18 cellular contexts compared by ENCODE assay signal in genomic region chr4:52091811-52092210, GRCh38. TPM values are rescaled to one million over a fixed set of nuclear protein-coding genes. Genes with fewer than 3 reads are reported as not detected.
DNase-seq lines count a peak whose midpoint lies in the region; ATAC-seq and TF ChIP-seq lines count a peak whose summit lies in the region.
"Had no signal": no experiment of that assay in that cellular context is flagged by ENCODE, and none has a peak within 500 bp of the region (broad histone marks: within the 10 kb centered on the region; RNA-seq: fewer than 3 reads in every experiment).

No MANE protein-coding gene starts in this region.

- peaks cover 6% of the 10 kb centered on the region for H3K27me3 Mint-ChIP-seq in activated CD8-positive, alpha-beta T cell treated with anti-CD3 and anti-CD28 coated beads for 36 hours
- H3K27me3 Mint-ChIP-seq: activated CD4-positive, alpha-beta T cell treated with anti-CD3 and anti-CD28 coated beads, Interleukin-2, amount 10 ng/mL, durations not matched to agents 24 days and 14 days had no signal

- H3K27ac ChIP-seq in PC-3 (ENCODE audit: low read length) (0 out of 2 replicates have a peak overlapping the region, but pooled peaks have one; percentile 9), parathyroid adenoma (no peak overlapping the region)
- H3K27ac ChIP-seq: brain microvascular endothelial cell, sigmoid colon, SJSA1 had no signal

- H3K9me3 Mint-ChIP-seq in activated CD8-positive, alpha-beta T cell treated with anti-CD3 and anti-CD28 coated beads for 36 hours, result no peaks in the 10 kb centered on the region
- H3K9me3 Mint-ChIP-seq: activated naive CD8-positive, alpha-beta T cell treated with anti-CD3 and anti-CD28 coated beads for 36 hours had no signal

- CTCF ChIA-PET in PC-3 (lab: Charles Lee), result interaction anchor here (0.6 kb wide), 1 partner anchor 1234 kb away, joined by 3 read pairs; no protein-coding TSS in a partner anchor
- CTCF ChIA-PET in activated CD8-positive, alpha-beta T cell treated with anti-CD3 and anti-CD28 coated beads for 36 hours (lab: Charles Lee), result no interaction called here

- H3F3A ChIP-seq in PC-3 (ENCODE audit: low read length, unreplicated experiment), result no peaks in the 10 kb centered on the region

- no TSS peak for BruUV-seq in PC-3 (replicated peaks; lab: Mats Ljungman, UMichigan)

- H3K4me1 Mint-ChIP-seq in activated CD8-positive, alpha-beta T cell treated with anti-CD3 and anti-CD28 coated beads for 36 hours (ENCODE audit: low read depth), result no peaks in the 10 kb centered on the region
- H3K4me1 Mint-ChIP-seq: activated CD4-positive, alpha-beta T cell treated with anti-CD3 and anti-CD28 coated beads, Interleukin-2, amount 10 ng/mL, durations not matched to agents 24 days and 14 days; activated naive CD8-positive, alpha-beta T cell treated with anti-CD3 and anti-CD28 coated beads for 36 hours; T-helper 17 cell had no signal

- H3K4me3 Mint-ChIP-seq in activated CD8-positive, alpha-beta T cell treated with anti-CD3 and anti-CD28 coated beads for 36 hours, result no peak overlapping the region
- H3K4me3 Mint-ChIP-seq: activated CD4-positive, alpha-beta T cell treated with anti-CD3 and anti-CD28 coated beads, Interleukin-2, amount 10 ng/mL, durations not matched to agents 24 days and 14 days; activated naive CD8-positive, alpha-beta T cell treated with anti-CD3 and anti-CD28 coated beads for 36 hours; T-helper 17 cell had no signal

- no peak overlapping the region for H3K27ac Mint-ChIP-seq in activated CD8-positive, alpha-beta T cell treated with anti-CD3 and anti-CD28 coated beads for 36 hours
- H3K27ac Mint-ChIP-seq: activated CD4-positive, alpha-beta T cell treated with anti-CD3 and anti-CD28 coated beads, Interleukin-2, amount 10 ng/mL, durations not matched to agents 24 days and 14 days; activated naive CD8-positive, alpha-beta T cell treated with anti-CD3 and anti-CD28 coated beads for 36 hours; T-helper 17 cell had no signal

- no peaks in the 10 kb centered on the region for H3K27me3 ChIP-seq in PC-3 (ENCODE audit: low read length)
- no peaks in the 10 kb centered on the region for H3K27me3 ChIP-seq in parathyroid adenoma (ENCODE audit: control insufficient read depth, insufficient read depth, low read length)
- H3K27me3 ChIP-seq in BE2C, result no peaks in the 10 kb centered on the region
- H3K27me3 ChIP-seq: brain microvascular endothelial cell, sigmoid colon, SJSA1 had no signal

- POLR2A ChIA-PET in PC-3 (lab: Charles Lee; ENCODE audit: unreplicated experiment), result interaction anchor here (0.5 kb wide), 1 partner anchor 55 kb away, joined by 3 read pairs; no protein-coding TSS in a partner anchor
- POLR2A ChIA-PET in activated CD8-positive, alpha-beta T cell treated with anti-CD3 and anti-CD28 coated beads for 36 hours (lab: Charles Lee), result no interaction called here

- H3K36me3 ChIP-seq in PC-3 (ENCODE audit: low read depth, low read length), result no peaks in the 10 kb centered on the region
- H3K36me3 ChIP-seq in parathyroid adenoma (ENCODE audit: control insufficient read depth, insufficient read depth, low read length), result no peaks in the 10 kb centered on the region
- H3K36me3 ChIP-seq in BE2C, result no peaks in the 10 kb centered on the region
- H3K36me3 ChIP-seq: brain microvascular endothelial cell, sigmoid colon, SJSA1 had no signal

- intact Hi-C loops in PC-3 (cut with micrococcal nuclease) (loop anchor here (2.0 to 10.0 kb wide), 2 partner anchors 53 to 197 kb away; partner anchors contain the start of gene SGCB), posterior vena cava (cut with DNase I) (no loop called here)
- intact Hi-C loops in activated CD8-positive, alpha-beta T cell treated with anti-CD3 and anti-CD28 coated beads for 36 hours (cut with micrococcal nuclease), result no loop called here

- no peaks in the 10 kb centered on the region for H3K36me3 Mint-ChIP-seq in activated CD8-positive, alpha-beta T cell treated with anti-CD3 and anti-CD28 coated beads for 36 hours (ENCODE audit: low read depth)
- H3K36me3 Mint-ChIP-seq: activated naive CD8-positive, alpha-beta T cell treated with anti-CD3 and anti-CD28 coated beads for 36 hours had no signal

- DNase-seq in ELR (ENCODE audit: low read depth), result peak; percentile 2
- peak; percentile 90 for DNase-seq in PC-3
- peak; percentile 84 for DNase-seq in fibroblast of peridontal ligament (ENCODE audit: extremely low read depth)
- DNase-seq in BE2C, result no peak
- no peak for DNase-seq in activated CD8-positive, alpha-beta T cell treated with anti-CD3 and anti-CD28 coated beads for 36 hours
- DNase-seq in posterior vena cava (ENCODE audit: low spot score), result no peak
- DNase-seq: activated CD4-positive, alpha-beta T cell treated with anti-CD3 and anti-CD28 coated beads, Interleukin-2, amount 10 ng/mL, durations not matched to agents 24 days and 14 days; activated naive CD8-positive, alpha-beta T cell treated with anti-CD3 and anti-CD28 coated beads for 36 hours; brain microvascular endothelial cell; GDM1; hypothalamus; NCI-H2171; NCI-H526 treated with DMSO at 0.1 percent for 48 hours; sigmoid colon; stimulated activated naive CD4-positive, alpha-beta T cell; T-helper 17 cell had no signal

- peaks cover 32% of the 10 kb centered on the region for H3K4me1 ChIP-seq in PC-3 (ENCODE audit: insufficient read depth, low read length)
- peaks cover 3% of the 10 kb centered on the region for H3K4me1 ChIP-seq in parathyroid adenoma
- peaks cover 18% of the 10 kb centered on the region for H3K4me1 ChIP-seq in BE2C
- H3K4me1 ChIP-seq: sigmoid colon, SJSA1 had no signal

- TF ChIP-seq CTCF in PC-3 (conservative IDR thresholded peaks at IDR 0.05; ENCODE audit: low read depth, low read length) (no peak), parathyroid adenoma (IDR thresholded peaks at IDR 0.05) (no peak), BE2C (IDR thresholded peaks at IDR 0.05; ENCODE audit: low read depth, low read length) (no peak)
- no peak for TF ChIP-seq CTCF in activated CD8-positive, alpha-beta T cell treated with anti-CD3 and anti-CD28 coated beads for 36 hours (IDR thresholded peaks at IDR 0.05)

- H2AFZ ChIP-seq in PC-3 (ENCODE audit: low read length) (peak overlapping the region; percentile 50), parathyroid adenoma (peak overlapping the region; percentile 34)

- H3K9me2 ChIP-seq in PC-3 (replicated peaks; ENCODE audit: low read length), result 0 out of 2 replicates have a peak, but pooled peaks cover 3% of the 10 kb centered on the region

- peak; percentile 99 for ATAC-seq in PC-3
- no peak for ATAC-seq in activated CD8-positive, alpha-beta T cell treated with anti-CD3 and anti-CD28 coated beads for 36 hours
- ATAC-seq: T-helper 17 cell had no signal

- H3K79me2 ChIP-seq in PC-3 (ENCODE audit: low read length) (no peaks in the 10 kb centered on the region), parathyroid adenoma (no peaks in the 10 kb centered on the region)

- H3K9ac ChIP-seq in PC-3 (ENCODE audit: low read length) (no peak overlapping the region), parathyroid adenoma (no peak overlapping the region)

- H3K9me3 ChIP-seq in PC-3 (ENCODE audit: low read length) (no peaks in the 10 kb centered on the region), parathyroid adenoma (ENCODE audit: control insufficient read depth, low read length) (no peaks in the 10 kb centered on the region), BE2C (no peaks in the 10 kb centered on the region)
- H3K9me3 ChIP-seq: SJSA1 had no signal

- H3K4me2 ChIP-seq in PC-3 (ENCODE audit: low read length) (peak overlapping the region; percentile 74), parathyroid adenoma (ENCODE audit: low read length) (no peak overlapping the region)

- H3K4me3 ChIP-seq in PC-3 (ENCODE audit: low read length) (peak overlapping the region; percentile 16; the same call in 1 of the 2 replicates), parathyroid adenoma (ENCODE audit: low read depth, low read length) (no peak overlapping the region), BE2C (ENCODE audit: low read depth, low read length) (no peak overlapping the region)
- H3K4me3 ChIP-seq: sigmoid colon, SJSA1 had no signal

- no peaks in the 10 kb centered on the region for H4K20me1 ChIP-seq in PC-3 (ENCODE audit: low read length)

RNA-seq across cellular contexts. Expression of gene SPATA18, which starts 40.7 kb away (rescaled TPM):
- total RNA-seq in PC-3 (2014; rRNA removed), result not detected in 2 replicates
- 0.40 TPM for polyA plus RNA-seq in BE2C (2012; ENCODE audit: insufficient read depth, insufficient read length, low read depth)
- total RNA-seq in activated CD8-positive, alpha-beta T cell treated with anti-CD3 and anti-CD28 coated beads for 36 hours, result under 1 TPM in 1 of 2 experiments, not detected in 1; 0.58 TPM
- total RNA-seq in posterior vena cava, result 1 to 10 TPM; 5.3 to 5.8 TPM

RNA-seq across cellular contexts. Expression of gene SGCB, which starts 53.7 kb away (rescaled TPM):
- 17.3 and 17.7 TPM in 2 replicates for total RNA-seq in PC-3 (2014; rRNA removed)
- polyA plus RNA-seq in BE2C (2012; ENCODE audit: insufficient read depth, insufficient read length, low read depth), result 26.3 TPM
- total RNA-seq in activated CD8-positive, alpha-beta T cell treated with anti-CD3 and anti-CD28 coated beads for 36 hours, result 1 to 10 TPM; 7.6 to 8.8 TPM
- 10 to 100 TPM; 71.1 to 72.4 TPM for total RNA-seq in posterior vena cava

Comparison
In these comparisons a context has a peak if more than half of its experiments do, and no peak if none do; other contexts are left out.
1. DNase-seq: peak in ELR (single experiment), PC-3 (single experiment) and fibroblast of peridontal ligament (single experiment); none in BE2C (single experiment), activated CD8-positive, alpha-beta T cell treated with anti-CD3 and anti-CD28 coated beads for 36 hours (single experiment) and posterior vena cava (single experiment).